In the genomic region with DNA sequence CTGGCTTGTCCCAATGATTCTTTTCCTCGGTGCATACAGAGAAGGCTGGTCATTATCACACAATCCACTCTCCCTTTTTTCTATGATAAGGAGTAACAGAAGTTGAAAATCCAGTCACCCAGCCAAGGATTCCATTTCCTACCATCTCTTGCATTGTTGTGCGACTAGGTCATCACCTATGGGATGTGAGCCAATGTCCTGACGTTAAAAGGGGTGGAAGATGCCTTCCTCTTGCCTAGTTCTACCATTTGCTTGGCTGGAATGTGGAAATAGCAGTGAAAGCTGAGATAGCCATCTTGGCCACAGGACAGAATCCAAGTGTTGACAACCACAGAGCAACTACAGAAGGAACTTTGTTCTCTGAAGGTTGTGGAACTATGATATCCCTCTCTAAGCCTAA, we compare ENCODE assay signal across 19 cellular contexts.
DNase-seq lines count a peak whose midpoint lies in the region; ATAC-seq, FAIRE-seq and TF ChIP-seq lines count a peak whose summit lies in the region.
"Had no signal": no experiment of that assay in that cellular context is flagged by ENCODE, and none has a peak within 500 bp of the region (broad histone marks: within the 10 kb centered on the region; RNA-seq: fewer than 3 reads in every experiment).

No MANE protein-coding gene starts in this region.

- no peaks in the 10 kb centered on the region for H3K27me3 Mint-ChIP-seq in activated T-cell treated with anti-CD3 and anti-CD28 coated beads, Interleukin-2, amount 50 U/mL, for 4 hours (ENCODE audit: low read depth)
- H3K27me3 Mint-ChIP-seq: central memory CD8-positive, alpha-beta T cell; memory B cell had no signal

- ATAC-seq in Right ventricle myocardium superior (ENCODE audit: poor library complexity) (peak; percentile 22), right cardiac atrium (no peak), SK-N-SH treated with all-trans-retinoic acid at 6 μM for 48 hours (peak; percentile 90)
- ATAC-seq in activated T-cell treated with anti-CD3 and anti-CD28 coated beads, Interleukin-2, amount 50 U/mL, for 4 hours = no peak
- ATAC-seq: activated CD8-positive, alpha-beta T cell treated with anti-CD3 and anti-CD28 coated beads for 36 hours had no signal

- no peaks in the 10 kb centered on the region for H3K4me1 ChIP-seq in right cardiac atrium (ENCODE audit: control insufficient read depth, insufficient read depth, low read length)
- H3K4me1 ChIP-seq: tibial artery had no signal

- DNase-seq in Right ventricle myocardium superior (no peak), right cardiac atrium (no peak), fibroblast of mammary gland (ENCODE audit: low read depth) (peak; percentile 81), urothelium cell line (ENCODE audit: low spot score) (peak; percentile 83), COR-L47 (lab: John Stamatoyannopoulos, UW) (no peak), DMS53 treated with DMSO at 0.1 percent for 48 hours (lab: John Stamatoyannopoulos, UW; ENCODE audit: unreplicated experiment) (no peak)
- no peak for DNase-seq in activated T-cell treated with anti-CD3 and anti-CD28 coated beads, Interleukin-2, amount 50 U/mL, for 4 hours
- DNase-seq: 8988T; activated CD8-positive, alpha-beta T cell treated with anti-CD3 and anti-CD28 coated beads for 36 hours; activated gamma-delta T cell; NCI-H1092 treated with DMSO at 0.1 percent for 48 hours; NCI-H446 treated with DMSO at 0.1 percent for 48 hours; stimulated activated CD4-positive, alpha-beta T cell treated with anti-CD3 and anti-CD28 coated beads, Interleukin-15, amount 100 ng/mL, for 24 hours; tibial artery had no signal

- no peaks in the 10 kb centered on the region for H3K27me3 ChIP-seq in right cardiac atrium (ENCODE audit: control insufficient read depth, insufficient read depth)
- H3K27me3 ChIP-seq: tibial artery had no signal

- H3K9me3 ChIP-seq in right cardiac atrium (ENCODE audit: control insufficient read depth, low read length) = no peaks in the 10 kb centered on the region

- intact Hi-C loops in Right ventricle myocardium superior (cut with DNase I) (no loop called here), right cardiac atrium (cut with DNase I) (no loop called here)

- H3K27ac ChIP-seq in right cardiac atrium (ENCODE audit: low read length) = no peak overlapping the region
- H3K27ac ChIP-seq: PC-9, tibial artery had no signal

- TF ChIP-seq CTCF in fibroblast of mammary gland (conservative IDR thresholded peaks at IDR 0.05; ENCODE audit: control insufficient read depth, insufficient read depth, low read depth, low read length) = no peak

- H3K4me3 Mint-ChIP-seq in activated T-cell treated with anti-CD3 and anti-CD28 coated beads, Interleukin-2, amount 50 U/mL, for 4 hours = no peak overlapping the region
- H3K4me3 Mint-ChIP-seq: activated CD8-positive, alpha-beta T cell treated with anti-CD3 and anti-CD28 coated beads for 36 hours; central memory CD8-positive, alpha-beta T cell; memory B cell had no signal

- peak; percentile 92 for FAIRE-seq in urothelium cell line (lab: Jason Lieb, UNC)
- FAIRE-seq: endothelial cell of umbilical vein had no signal

- H3K9me3 Mint-ChIP-seq in activated T-cell treated with anti-CD3 and anti-CD28 coated beads, Interleukin-2, amount 50 U/mL, for 4 hours = no peaks in the 10 kb centered on the region

- no peaks in the 10 kb centered on the region for H3K4me1 Mint-ChIP-seq in activated T-cell treated with anti-CD3 and anti-CD28 coated beads, Interleukin-2, amount 50 U/mL, for 4 hours (ENCODE audit: low read depth)
- H3K4me1 Mint-ChIP-seq: central memory CD8-positive, alpha-beta T cell; memory B cell had no signal

- H3K36me3 Mint-ChIP-seq in activated T-cell treated with anti-CD3 and anti-CD28 coated beads, Interleukin-2, amount 50 U/mL, for 4 hours (ENCODE audit: insufficient read depth) = no peaks in the 10 kb centered on the region
- H3K36me3 Mint-ChIP-seq: memory B cell had no signal

- 36% methylated on average over 3 of the region's 3 CpGs for WGBS in right cardiac atrium

- H3K4me3 ChIP-seq in right cardiac atrium (ENCODE audit: low read length) = no peak overlapping the region
- H3K4me3 ChIP-seq in fibroblast of mammary gland (ENCODE audit: control insufficient read depth, low read depth, low read length) = no peak overlapping the region
- H3K4me3 ChIP-seq: PC-9, tibial artery had no signal

TF ChIP-seq in SK-N-SH treated with all-trans-retinoic acid at 6 μM for 48 hours, 23 proteins besides CTCF, POLR2A, EP300 and RAD21 (continues in another document):
- TF ChIP-seq ZFP30 (CRISPR knock-in tag; IDR thresholded peaks at IDR 0.05) = no peak
- TF ChIP-seq ZFP3 (CRISPR knock-in tag; IDR thresholded peaks at IDR 0.05) = peak; percentile 51; the same call in 1 of the 2 replicates
- peak; percentile 7; the same call in 1 of the 2 replicates for TF ChIP-seq ZNF8 (CRISPR knock-in tag; IDR thresholded peaks at IDR 0.05)
- TF ChIP-seq, protein P1, sequence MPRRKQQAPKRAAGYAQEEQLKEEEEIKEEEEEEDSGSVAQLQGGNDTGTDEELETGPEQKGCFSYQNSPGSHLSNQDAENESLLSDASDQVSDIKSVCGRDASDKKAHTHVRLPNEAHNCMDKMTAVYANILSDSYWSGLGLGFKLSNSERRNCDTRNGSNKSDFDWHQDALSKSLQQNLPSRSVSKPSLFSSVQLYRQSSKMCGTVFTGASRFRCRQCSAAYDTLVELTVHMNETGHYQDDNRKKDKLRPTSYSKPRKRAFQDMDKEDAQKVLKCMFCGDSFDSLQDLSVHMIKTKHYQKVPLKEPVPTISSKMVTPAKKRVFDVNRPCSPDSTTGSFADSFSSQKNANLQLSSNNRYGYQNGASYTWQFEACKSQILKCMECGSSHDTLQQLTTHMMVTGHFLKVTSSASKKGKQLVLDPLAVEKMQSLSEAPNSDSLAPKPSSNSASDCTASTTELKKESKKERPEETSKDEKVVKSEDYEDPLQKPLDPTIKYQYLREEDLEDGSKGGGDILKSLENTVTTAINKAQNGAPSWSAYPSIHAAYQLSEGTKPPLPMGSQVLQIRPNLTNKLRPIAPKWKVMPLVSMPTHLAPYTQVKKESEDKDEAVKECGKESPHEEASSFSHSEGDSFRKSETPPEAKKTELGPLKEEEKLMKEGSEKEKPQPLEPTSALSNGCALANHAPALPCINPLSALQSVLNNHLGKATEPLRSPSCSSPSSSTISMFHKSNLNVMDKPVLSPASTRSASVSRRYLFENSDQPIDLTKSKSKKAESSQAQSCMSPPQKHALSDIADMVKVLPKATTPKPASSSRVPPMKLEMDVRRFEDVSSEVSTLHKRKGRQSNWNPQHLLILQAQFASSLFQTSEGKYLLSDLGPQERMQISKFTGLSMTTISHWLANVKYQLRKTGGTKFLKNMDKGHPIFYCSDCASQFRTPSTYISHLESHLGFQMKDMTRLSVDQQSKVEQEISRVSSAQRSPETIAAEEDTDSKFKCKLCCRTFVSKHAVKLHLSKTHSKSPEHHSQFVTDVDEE (CRISPR knock-in tag; IDR thresholded peaks at IDR 0.05) = no peak
- peak; percentile 71; the same call in 1 of the 2 replicates for TF ChIP-seq POU6F1 (CRISPR knock-in tag; IDR thresholded peaks at IDR 0.05; ENCODE audit: borderline replicate concordance, low read depth)
- TF ChIP-seq, protein P2, sequence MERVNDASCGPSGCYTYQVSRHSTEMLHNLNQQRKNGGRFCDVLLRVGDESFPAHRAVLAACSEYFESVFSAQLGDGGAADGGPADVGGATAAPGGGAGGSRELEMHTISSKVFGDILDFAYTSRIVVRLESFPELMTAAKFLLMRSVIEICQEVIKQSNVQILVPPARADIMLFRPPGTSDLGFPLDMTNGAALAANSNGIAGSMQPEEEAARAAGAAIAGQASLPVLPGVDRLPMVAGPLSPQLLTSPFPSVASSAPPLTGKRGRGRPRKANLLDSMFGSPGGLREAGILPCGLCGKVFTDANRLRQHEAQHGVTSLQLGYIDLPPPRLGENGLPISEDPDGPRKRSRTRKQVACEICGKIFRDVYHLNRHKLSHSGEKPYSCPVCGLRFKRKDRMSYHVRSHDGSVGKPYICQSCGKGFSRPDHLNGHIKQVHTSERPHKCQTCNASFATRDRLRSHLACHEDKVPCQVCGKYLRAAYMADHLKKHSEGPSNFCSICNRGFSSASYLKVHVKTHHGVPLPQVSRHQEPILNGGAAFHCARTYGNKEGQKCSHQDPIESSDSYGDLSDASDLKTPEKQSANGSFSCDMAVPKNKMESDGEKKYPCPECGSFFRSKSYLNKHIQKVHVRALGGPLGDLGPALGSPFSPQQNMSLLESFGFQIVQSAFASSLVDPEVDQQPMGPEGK (CRISPR knock-in tag; IDR thresholded peaks at IDR 0.05; ENCODE audit: borderline replicate concordance) = 0 out of 2 replicates have a peak, but pooled peaks have one; percentile 52
- TF ChIP-seq, protein P3, sequence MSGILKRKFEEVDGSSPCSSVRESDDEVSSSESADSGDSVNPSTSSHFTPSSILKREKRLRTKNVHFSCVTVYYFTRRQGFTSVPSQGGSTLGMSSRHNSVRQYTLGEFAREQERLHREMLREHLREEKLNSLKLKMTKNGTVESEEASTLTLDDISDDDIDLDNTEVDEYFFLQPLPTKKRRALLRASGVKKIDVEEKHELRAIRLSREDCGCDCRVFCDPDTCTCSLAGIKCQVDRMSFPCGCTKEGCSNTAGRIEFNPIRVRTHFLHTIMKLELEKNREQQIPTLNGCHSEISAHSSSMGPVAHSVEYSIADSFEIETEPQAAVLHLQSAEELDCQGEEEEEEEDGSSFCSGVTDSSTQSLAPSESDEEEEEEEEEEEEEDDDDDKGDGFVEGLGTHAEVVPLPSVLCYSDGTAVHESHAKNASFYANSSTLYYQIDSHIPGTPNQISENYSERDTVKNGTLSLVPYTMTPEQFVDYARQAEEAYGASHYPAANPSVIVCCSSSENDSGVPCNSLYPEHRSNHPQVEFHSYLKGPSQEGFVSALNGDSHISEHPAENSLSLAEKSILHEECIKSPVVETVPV (CRISPR knock-in tag; IDR thresholded peaks at IDR 0.05) = no peak
- TF ChIP-seq CSDC2 (CRISPR knock-in tag; IDR thresholded peaks at IDR 0.05) = peak; percentile 67; the same call in 1 of the 2 replicates
- peak; percentile 57; the same call in 1 of the 2 replicates for TF ChIP-seq TOX (CRISPR knock-in tag; IDR thresholded peaks at IDR 0.05; ENCODE audit: borderline replicate concordance)

Comparison
In these comparisons a context has a peak if more than half of its experiments do, and no peak if none do; other contexts are left out.
1. ATAC-seq: peak in Right ventricle myocardium superior (single experiment) and SK-N-SH treated with all-trans-retinoic acid at 6 μM for 48 hours (single experiment); none in right cardiac atrium (0 of 2) and activated T-cell treated with anti-CD3 and anti-CD28 coated beads, Interleukin-2, amount 50 U/mL, for 4 hours (0 of 2).
2. DNase-seq: peak in fibroblast of mammary gland (single experiment) and urothelium cell line (single experiment); none in Right ventricle myocardium superior (single experiment), right cardiac atrium (0 of 3), activated T-cell treated with anti-CD3 and anti-CD28 coated beads, Interleukin-2, amount 50 U/mL, for 4 hours (single experiment), COR-L47 (single experiment) and DMS53 treated with DMSO at 0.1 percent for 48 hours (single experiment).